1 cellular context compared by ENCODE assay signal in genomic region chr12:45192041-45192695, GRCh38.
TF ChIP-seq lines count a peak whose summit lies in the region.

No MANE protein-coding gene starts in this region.

TF ChIP-seq in HepG2, 621 proteins besides CTCF, POLR2A, EP300 and RAD21 (continued from another document and continues in another):
- TF ChIP-seq PAXIP1 (CRISPR knock-in tag; conservative IDR thresholded peaks at IDR 0.05), result peak; percentile 75
- no peak for TF ChIP-seq SATB2 (CRISPR knock-in tag; IDR thresholded peaks at IDR 0.05)
- 0 out of 2 replicates have a peak, but pooled peaks have one; percentile 14 for TF ChIP-seq KAT8 (CRISPR knock-in tag; IDR thresholded peaks at IDR 0.05)
- TF ChIP-seq MIXL1 (CRISPR knock-in tag; IDR thresholded peaks at IDR 0.05), result peak; percentile 62; the same call in 1 of the 2 replicates
- 0 out of 2 replicates have a peak, but pooled peaks have one; percentile 35 for TF ChIP-seq ZNF331 (CRISPR knock-in tag; IDR thresholded peaks at IDR 0.05)
- peak; percentile 36; the same call in 1 of the 2 replicates for TF ChIP-seq SIX1 (CRISPR knock-in tag; IDR thresholded peaks at IDR 0.05; ENCODE audit: borderline replicate concordance)
- TF ChIP-seq ASH2L (IDR thresholded peaks at IDR 0.05; ENCODE audit: insufficient read length, low read depth, low read length), result peak; percentile 78
- TF ChIP-seq AKAP8 (CRISPR knock-in tag; IDR thresholded peaks at IDR 0.05), result no peak
- no peak for TF ChIP-seq SKI (IDR thresholded peaks at IDR 0.05; ENCODE audit: partially characterized antibody)
- no peak for TF ChIP-seq MXD4 (CRISPR knock-in tag; IDR thresholded peaks at IDR 0.05)
- TF ChIP-seq FOXA3 (CRISPR knock-in tag; IDR thresholded peaks at IDR 0.05), result peak; percentile 29; the same call in 1 of the 2 replicates
- no peak for TF ChIP-seq FOXP1 (IDR thresholded peaks at IDR 0.05)
- TF ChIP-seq FOXP1 (CRISPR knock-in tag; IDR thresholded peaks at IDR 0.05), result peak; percentile 14; the same call in 1 of the 2 replicates
- no peak for TF ChIP-seq KLF15 (CRISPR knock-in tag; IDR thresholded peaks at IDR 0.05; ENCODE audit: borderline replicate concordance)
- TF ChIP-seq AHDC1 (CRISPR knock-in tag; IDR thresholded peaks at IDR 0.05; ENCODE audit: borderline replicate concordance), result 0 out of 2 replicates have a peak, but pooled peaks have one; percentile 45
- no peak for TF ChIP-seq RBAK (CRISPR knock-in tag; IDR thresholded peaks at IDR 0.05)
- no peak for TF ChIP-seq MTERF4 (CRISPR knock-in tag; IDR thresholded peaks at IDR 0.05)
- peak; percentile 16; the same call in 1 of the 2 replicates for TF ChIP-seq ZNF652 (CRISPR knock-in tag; IDR thresholded peaks at IDR 0.05; ENCODE audit: borderline replicate concordance, low read depth)
- TF ChIP-seq TCF7 (IDR thresholded peaks at IDR 0.05; ENCODE audit: low read depth), result peak; percentile 70
- no peak for TF ChIP-seq ZNF569 (CRISPR knock-in tag; IDR thresholded peaks at IDR 0.05; ENCODE audit: borderline replicate concordance)
- TF ChIP-seq GATAD2A (CRISPR knock-in tag; IDR thresholded peaks at IDR 0.05), result peak; percentile 89
- TF ChIP-seq HDAC2 (CRISPR knock-in tag; IDR thresholded peaks at IDR 0.05), result peak; percentile 45; the same call in 1 of the 2 replicates
- peak; percentile 24; the same call in 1 of the 2 replicates for TF ChIP-seq MED1 (CRISPR knock-in tag; IDR thresholded peaks at IDR 0.05)
- no peak for TF ChIP-seq ZNF253 (CRISPR knock-in tag; IDR thresholded peaks at IDR 0.05; ENCODE audit: borderline replicate concordance)
- TF ChIP-seq NR1H2 (CRISPR knock-in tag; IDR thresholded peaks at IDR 0.05; ENCODE audit: borderline replicate concordance, low read depth), result no peak
- TF ChIP-seq ARID5B (CRISPR knock-in tag; IDR thresholded peaks at IDR 0.05), result peak; percentile 81
- no peak for TF ChIP-seq ZNF678 (CRISPR knock-in tag; IDR thresholded peaks at IDR 0.05)
- TF ChIP-seq RXRB (CRISPR knock-in tag; IDR thresholded peaks at IDR 0.05; ENCODE audit: borderline replicate concordance), result 0 out of 2 replicates have a peak, but pooled peaks have one; percentile 16
- TF ChIP-seq ATF4 (CRISPR knock-in tag; IDR thresholded peaks at IDR 0.05), result no peak
- TF ChIP-seq ZEB1 (IDR thresholded peaks at IDR 0.05; ENCODE audit: insufficient replicate concordance, low read depth), result no peak
- no peak for TF ChIP-seq RCOR2 (CRISPR knock-in tag; IDR thresholded peaks at IDR 0.05)
- TF ChIP-seq HOMEZ (CRISPR knock-in tag; IDR thresholded peaks at IDR 0.05; ENCODE audit: low read depth), result peak; percentile 59; the same call in 1 of the 2 replicates
- TF ChIP-seq SOX5 (CRISPR knock-in tag; IDR thresholded peaks at IDR 0.05; ENCODE audit: borderline replicate concordance), result peak; percentile 99
- TF ChIP-seq HNF1A (IDR thresholded peaks at IDR 0.05; ENCODE audit: low read depth), result peak; percentile 36; the same call in 1 of the 2 replicates
- peak; percentile 25; the same call in 1 of the 2 replicates for TF ChIP-seq HNF1A (CRISPR knock-in tag; IDR thresholded peaks at IDR 0.05; ENCODE audit: borderline replicate concordance)
- TF ChIP-seq JUN (CRISPR knock-in tag; IDR thresholded peaks at IDR 0.05), result peak; percentile 69; the same call in 1 of the 2 replicates
- TF ChIP-seq MIER2 (CRISPR knock-in tag; IDR thresholded peaks at IDR 0.05), result no peak
- no peak for TF ChIP-seq ZNF44 (CRISPR knock-in tag; IDR thresholded peaks at IDR 0.05)
- TF ChIP-seq YY1 (IDR thresholded peaks at IDR 0.05; ENCODE audit: insufficient read depth, insufficient replicate concordance, low read depth, low read length), result no peak
- TF ChIP-seq JUND (CRISPR knock-in tag; IDR thresholded peaks at IDR 0.05), result peak; percentile 92
- peak; percentile 59 for TF ChIP-seq HNF4A (CRISPR knock-in tag; IDR thresholded peaks at IDR 0.05)
- TF ChIP-seq ZBTB38 (CRISPR knock-in tag; IDR thresholded peaks at IDR 0.05), result no peak
- peak; percentile 74; the same call in 1 of the 2 replicates for TF ChIP-seq NCOR1 (IDR thresholded peaks at IDR 0.05; ENCODE audit: borderline replicate concordance, low read length)
- no peak for TF ChIP-seq ZIK1 (CRISPR knock-in tag; IDR thresholded peaks at IDR 0.05; ENCODE audit: borderline replicate concordance, low read depth)
